ENCODE assay signal across 18 cellular contexts in genomic region chr7:70037171-70037933, GRCh38.
"Had no signal": no experiment of that assay in that cellular context is flagged by ENCODE, and none has a peak within 500 bp of the region (broad histone marks: within the 10 kb centered on the region; RNA-seq: fewer than 3 reads in every experiment).

No MANE protein-coding gene starts in this region.

- DNase-seq: activated CD4-positive, CD25-positive, alpha-beta regulatory T cell treated with anti-CD3 and anti-CD28 coated beads, Interleukin-2, amount 50 U/mL, for 72 hours; activated effector memory CD4-positive, alpha-beta T cell treated with anti-CD3 and anti-CD28 coated beads, Interleukin-2, amount 50 U/mL, for 16 hours; activated naive CD4-positive, alpha-beta T cell treated with anti-CD3 and anti-CD28 coated beads, Interleukin-2, amount 50 U/mL, for 16 hours; activated T-cell treated with anti-CD3 and anti-CD28 coated beads, Interleukin-2, amount 50 U/mL, for 72 hours; dermis blood vessel endothelial cell; effector memory CD4-positive, alpha-beta T cell; mucosa of descending colon; naive B cell; stimulated activated CD4-positive, alpha-beta T cell treated with anti-CD3 and anti-CD28 coated beads, Interleukin-12 subunit alpha, Interleukin-12 subunit beta, amount 100 ng/mL, for 4 hours; stimulated activated CD4-positive, alpha-beta T cell treated with anti-CD3 and anti-CD28 coated beads, Interleukin-1b, Interleukin-23, amount 100 ng/mL, for 48 hours; stimulated activated CD8-positive, alpha-beta memory T cell treated with anti-CD3 and anti-CD28 coated beads, Interleukin-4, amount 100 ng/mL, for 48 hours; stimulated activated naive CD4-positive, alpha-beta T cell; T-helper 2 cell; upper lobe of right lung had no signal

- ATAC-seq: activated T-cell treated with anti-CD3 and anti-CD28 coated beads, Interleukin-2, amount 50 U/mL, for 72 hours; mucosa of descending colon; upper lobe of right lung had no signal

- H3K4me3 ChIP-seq: cardiac muscle cell, mucosa of descending colon, upper lobe of right lung had no signal

- H3K27ac Mint-ChIP-seq: activated T-cell treated with anti-CD3 and anti-CD28 coated beads, Interleukin-2, amount 50 U/mL, for 72 hours; memory B cell; progenitor cell of endocrine pancreas had no signal

- H3K9me3 Mint-ChIP-seq: activated T-cell treated with anti-CD3 and anti-CD28 coated beads, Interleukin-2, amount 50 U/mL, for 72 hours; memory B cell had no signal

- H3K27me3 Mint-ChIP-seq: memory B cell, naive B cell, progenitor cell of endocrine pancreas had no signal

- H3K36me3 Mint-ChIP-seq: memory B cell, naive B cell had no signal

- H3K4me3 Mint-ChIP-seq: activated T-cell treated with anti-CD3 and anti-CD28 coated beads, Interleukin-2, amount 50 U/mL, for 72 hours; memory B cell; naive B cell; neural crest cell had no signal
